10 cellular contexts compared by ENCODE assay signal in genomic region chr12:4852308-4852707, GRCh38. TPM values are rescaled to one million over a fixed set of nuclear protein-coding genes. Genes with fewer than 3 reads are reported as not detected.
"Had no signal": no experiment of that assay in that cellular context is flagged by ENCODE, and none has a peak within 500 bp of the region (broad histone marks: within the 10 kb centered on the region; RNA-seq: fewer than 3 reads in every experiment).

No MANE protein-coding gene starts in this region.

- H3K9me3 Mint-ChIP-seq: GM23338, H9, HFFc6 had no signal

- DNase-seq: HCEC 1CT, HFFc6, IMR-90, KG1 had no signal

- H3K27ac Mint-ChIP-seq: GM23338, H9, HFFc6 had no signal

- H3K4me1 Mint-ChIP-seq: GM23338 had no signal

- ATAC-seq: GM23338, K562 had no signal

- FAIRE-seq: H1, H54, K562 had no signal

- H3K4me3 Mint-ChIP-seq: GM23338, H9, HFFc6 had no signal

RNA-seq across cellular contexts. Expression of gene KCNA1, which starts 57.4 kb away (rescaled TPM):
- total RNA-seq: HFFc6, HT1080, IMR-90, K562 had no signal
- polyA plus RNA-seq: IMR-90, K562 had no signal
